10 cellular contexts compared by ENCODE assay signal in the genomic region with DNA sequence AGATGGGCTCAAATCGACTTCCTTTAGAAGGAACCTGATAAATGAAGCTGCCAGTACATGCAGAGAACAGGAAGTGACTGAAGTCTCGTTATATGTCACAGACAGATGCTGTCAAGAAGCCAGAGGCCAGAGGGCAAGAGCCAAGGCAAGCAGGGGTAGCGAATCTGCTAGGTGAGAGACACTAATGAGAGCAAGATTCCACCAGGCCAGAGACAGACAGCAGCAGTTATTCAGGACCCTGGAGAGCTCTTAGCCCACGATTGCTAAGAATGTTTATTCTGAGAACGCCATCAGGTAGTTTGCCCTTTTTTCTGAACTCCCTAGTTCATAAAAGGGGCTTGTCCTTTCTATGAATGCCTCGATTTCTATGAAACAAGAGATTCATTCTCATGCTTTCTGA.
DNase-seq lines count a peak whose midpoint lies in the region; ATAC-seq lines count a peak whose summit lies in the region.
"Had no signal": no experiment of that assay in that cellular context is flagged by ENCODE, and none has a peak within 500 bp of the region (broad histone marks: within the 10 kb centered on the region; RNA-seq: fewer than 3 reads in every experiment).

No MANE protein-coding gene starts in this region.

- no peaks in the 10 kb centered on the region for H3K36me3 Mint-ChIP-seq in activated naive CD4-positive, alpha-beta T cell treated with anti-CD3 and anti-CD28 coated beads, Interleukin-2, amount 10 ng/mL, durations not matched to agents 7 days and 5 days

- ATAC-seq in GM19455 (IDR thresholded peaks at IDR 0.05; ENCODE audit: unreplicated experiment) (no peak), sciatic nerve (no peak)

- H3K4me3 Mint-ChIP-seq in activated naive CD4-positive, alpha-beta T cell treated with anti-CD3 and anti-CD28 coated beads, Interleukin-2, amount 10 ng/mL, durations not matched to agents 7 days and 5 days = no peak overlapping the region

- peak; percentile 24 for DNase-seq in activated naive CD4-positive, alpha-beta T cell treated with anti-CD3 and anti-CD28 coated beads, Interleukin-2, amount 10 ng/mL, durations not matched to agents 7 days and 5 days
- no peak for DNase-seq in activated naive CD4-positive, alpha-beta T cell treated with Interleukin-2 at 50 U/mL for 16 hours
- DNase-seq in NCI-H460 (ENCODE audit: extremely low read depth, low read depth) (peak; percentile 26), dermis blood vessel endothelial cell (peak; percentile 34), renal cortical epithelial cell (ENCODE audit: low read depth) (peak; percentile 7), NCI-H524 treated with DMSO at 0.1 percent for 48 hours (lab: John Stamatoyannopoulos, UW) (no peak), sciatic nerve (ENCODE audit: low spot score) (no peak)
- DNase-seq: effector CD4-positive, alpha-beta T cell; NK-92 treated with Interleukin-12 subunit alpha and Interleukin-12 subunit beta, amount 100 ng/mL, for 24 hours had no signal

- no peaks in the 10 kb centered on the region for H3K4me1 Mint-ChIP-seq in activated naive CD4-positive, alpha-beta T cell treated with anti-CD3 and anti-CD28 coated beads, Interleukin-2, amount 10 ng/mL, durations not matched to agents 7 days and 5 days

- H3K27ac Mint-ChIP-seq in activated naive CD4-positive, alpha-beta T cell treated with anti-CD3 and anti-CD28 coated beads, Interleukin-2, amount 10 ng/mL, durations not matched to agents 7 days and 5 days = no peak overlapping the region

- no peaks in the 10 kb centered on the region for H3K9me3 Mint-ChIP-seq in activated naive CD4-positive, alpha-beta T cell treated with anti-CD3 and anti-CD28 coated beads, Interleukin-2, amount 10 ng/mL, durations not matched to agents 7 days and 5 days

- intact Hi-C loops in sciatic nerve (cut with DNase I) = no loop called here

- H3K27me3 Mint-ChIP-seq in activated naive CD4-positive, alpha-beta T cell treated with anti-CD3 and anti-CD28 coated beads, Interleukin-2, amount 10 ng/mL, durations not matched to agents 7 days and 5 days = no peaks in the 10 kb centered on the region

- CTCF ChIA-PET in activated naive CD4-positive, alpha-beta T cell treated with anti-CD3 and anti-CD28 coated beads, Interleukin-2, amount 10 ng/mL, durations not matched to agents 7 days and 5 days (lab: Charles Lee) = no interaction called here

Comparison
In these comparisons a context has a peak if more than half of its experiments do, and no peak if none do; other contexts are left out.
1. DNase-seq: peak in activated naive CD4-positive, alpha-beta T cell treated with anti-CD3 and anti-CD28 coated beads, Interleukin-2, amount 10 ng/mL, durations not matched to agents 7 days and 5 days (single experiment), NCI-H460 (single experiment), dermis blood vessel endothelial cell (single experiment) and renal cortical epithelial cell (single experiment); none in activated naive CD4-positive, alpha-beta T cell treated with Interleukin-2 at 50 U/mL for 16 hours (single experiment), NCI-H524 treated with DMSO at 0.1 percent for 48 hours (single experiment) and sciatic nerve (single experiment).